ENCODE assay signal across 26 cellular contexts in the genomic region with DNA sequence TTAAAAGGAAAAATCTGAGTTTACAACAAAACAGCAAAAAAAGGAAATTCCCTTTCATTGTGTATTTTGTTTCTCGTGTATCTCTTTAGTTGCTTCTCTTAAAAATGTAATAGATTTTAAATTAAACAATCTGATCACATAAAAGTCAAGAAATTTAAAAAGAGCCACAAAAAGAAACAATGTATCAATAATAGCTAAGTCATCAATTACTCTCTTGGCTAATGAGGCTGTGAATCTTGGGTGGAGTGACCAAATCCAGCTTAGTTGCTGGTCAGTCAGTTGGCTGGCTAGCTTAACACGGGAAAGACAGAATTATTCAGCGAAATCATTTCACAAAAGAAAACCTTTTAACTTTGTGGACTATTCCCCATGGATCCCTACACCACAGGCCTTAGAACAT. TPM values are rescaled to one million over a fixed set of nuclear protein-coding genes. Genes with fewer than 3 reads are reported as not detected.
DNase-seq lines count a peak whose midpoint lies in the region; ATAC-seq, FAIRE-seq and TF ChIP-seq lines count a peak whose summit lies in the region.
"Had no signal": no experiment of that assay in that cellular context is flagged by ENCODE, and none has a peak within 500 bp of the region (broad histone marks: within the 10 kb centered on the region; RNA-seq: fewer than 3 reads in every experiment).

No MANE protein-coding gene starts in this region.

- no peak for TF ChIP-seq CTCF in Loucy (conservative IDR thresholded peaks at IDR 0.05; ENCODE audit: low read length)
- no peak for TF ChIP-seq CTCF in K562 (IDR thresholded peaks at IDR 0.05 in 2 of 3, conservative IDR thresholded peaks at IDR 0.05 in 1 of 3; ENCODE audit: insufficient read depth in 2 of 3, low read depth in 1 of 3, low read length in 3 of 3)
- no peak for TF ChIP-seq CTCF in type B pancreatic cell (conservative IDR thresholded peaks at IDR 0.05)

- TF ChIP-seq RAD21 in K562 (CRISPR knock-in tag; conservative IDR thresholded peaks at IDR 0.05 in 1 of 2, IDR thresholded peaks at IDR 0.05 in 1 of 2) = no peak

- POLR2A ChIA-PET in activated naive CD8-positive, alpha-beta T cell treated with anti-CD3 and anti-CD28 coated beads, Interleukin-2, amount 10 ng/mL, durations not matched to agents 7 days and 5 days (lab: Charles Lee) = no interaction called here
- POLR2A ChIA-PET in K562 (lab: Yijun Ruan, JAX) = interaction anchor here (0.6 kb wide), 2 partner anchors 27 to 176 kb away, joined by 3 read pairs; no protein-coding TSS in a partner anchor

- in situ Hi-C loops in K562 (cut with MboI) = no loop called here

- TF ChIP-seq POLR2A in K562 (conservative IDR thresholded peaks at IDR 0.05) = no peak

- no peaks in the 10 kb centered on the region for H3K9me2 ChIP-seq in Loucy (replicated peaks; ENCODE audit: low read depth, low read length)

- H3K4me1 ChIP-seq in Loucy (ENCODE audit: insufficient read depth, low read length, poor library complexity, severe bottlenecking) = peaks cover 32% of the 10 kb centered on the region
- H3K4me1 ChIP-seq in K562 (replicated peaks in 1 of 2; ENCODE audit: control insufficient read depth in 2 of 2, insufficient read depth in 2 of 2, low read length in 2 of 2) = peaks cover 2 to 17% of the 10 kb centered on the region in 2 experiments; a peak in 4 of 5 replicates

- no peak for FAIRE-seq in K562 (lab: Jason Lieb, UNC)
- FAIRE-seq: colon had no signal

- no peak for TF ChIP-seq EP300 in K562 (IDR thresholded peaks at IDR 0.05; ENCODE audit: low read length)

- no peak overlapping the region for H3K27ac ChIP-seq in K562 (ENCODE audit: extremely low read depth, low read depth, low read length)
- H3K27ac ChIP-seq: adrenal gland, heart right ventricle, Peyer's patch had no signal

- peak overlapping the region; percentile 91 for H3K4me2 ChIP-seq in Loucy (ENCODE audit: low read depth, low read length, poor library complexity, severe bottlenecking)
- H3K4me2 ChIP-seq in K562 (ENCODE audit: insufficient read depth, low read length) = no peak overlapping the region

- no peaks in the 10 kb centered on the region for H3K27me3 Mint-ChIP-seq in activated naive CD8-positive, alpha-beta T cell treated with anti-CD3 and anti-CD28 coated beads, Interleukin-2, amount 10 ng/mL, durations not matched to agents 7 days and 5 days
- no peaks in the 10 kb centered on the region for H3K27me3 Mint-ChIP-seq in activated naive CD8-positive, alpha-beta T cell treated with anti-CD3 and anti-CD28 coated beads, Interleukin-2, amount 50 U/mL, for 24 hours
- H3K27me3 Mint-ChIP-seq in type B pancreatic cell = peaks cover 28% of the 10 kb centered on the region
- H3K27me3 Mint-ChIP-seq: activated CD4-positive, alpha-beta T cell treated with anti-CD3 and anti-CD28 coated beads for 36 hours had no signal

- H3K4me3 Mint-ChIP-seq in activated naive CD8-positive, alpha-beta T cell treated with anti-CD3 and anti-CD28 coated beads, Interleukin-2, amount 10 ng/mL, durations not matched to agents 7 days and 5 days = peak overlapping the region; percentile 11
- H3K4me3 Mint-ChIP-seq in activated naive CD8-positive, alpha-beta T cell treated with anti-CD3 and anti-CD28 coated beads, Interleukin-2, amount 50 U/mL, for 24 hours = no peak overlapping the region
- peak overlapping the region; percentile 21 for H3K4me3 Mint-ChIP-seq in type B pancreatic cell
- H3K4me3 Mint-ChIP-seq: CD14-positive monocyte had no signal

- H4K20me1 ChIP-seq in Loucy (ENCODE audit: insufficient read depth, low read length, poor library complexity, severe bottlenecking) = peaks cover 28% of the 10 kb centered on the region
- H4K20me1 ChIP-seq in K562 (replicated peaks; ENCODE audit: control insufficient read depth, insufficient read depth, low read length) = no peaks in the 10 kb centered on the region

- peaks cover 9% of the 10 kb centered on the region for H3F3A ChIP-seq in Loucy (ENCODE audit: low read depth)

- peaks cover 42% of the 10 kb centered on the region for H3K4me1 Mint-ChIP-seq in activated naive CD8-positive, alpha-beta T cell treated with anti-CD3 and anti-CD28 coated beads, Interleukin-2, amount 10 ng/mL, durations not matched to agents 7 days and 5 days
- peaks cover 65% of the 10 kb centered on the region for H3K4me1 Mint-ChIP-seq in activated naive CD8-positive, alpha-beta T cell treated with anti-CD3 and anti-CD28 coated beads, Interleukin-2, amount 50 U/mL, for 24 hours
- H3K4me1 Mint-ChIP-seq in type B pancreatic cell (ENCODE audit: unreplicated experiment) = peaks cover 15% of the 10 kb centered on the region

- ATAC-seq in activated naive CD8-positive, alpha-beta T cell treated with anti-CD3 and anti-CD28 coated beads, Interleukin-2, amount 10 ng/mL, durations not matched to agents 7 days and 5 days (ENCODE audit: low read depth) = no peak
- no peak for ATAC-seq in activated naive CD8-positive, alpha-beta T cell treated with anti-CD3 and anti-CD28 coated beads, Interleukin-2, amount 50 U/mL, for 24 hours
- ATAC-seq in K562 (no peak), GM21447 (IDR thresholded peaks at IDR 0.05; ENCODE audit: unreplicated experiment) (no peak)
- ATAC-seq: activated CD4-positive, alpha-beta T cell treated with anti-CD3 and anti-CD28 coated beads for 36 hours; heart right ventricle; right cardiac atrium had no signal

- H2AFZ ChIP-seq in Loucy (ENCODE audit: low read length) (no peak overlapping the region), K562 (ENCODE audit: low read depth, low read length) (no peak overlapping the region)

- peaks cover 4% of the 10 kb centered on the region for H3K36me3 Mint-ChIP-seq in activated naive CD8-positive, alpha-beta T cell treated with anti-CD3 and anti-CD28 coated beads, Interleukin-2, amount 10 ng/mL, durations not matched to agents 7 days and 5 days
- peaks cover 3% of the 10 kb centered on the region for H3K36me3 Mint-ChIP-seq in activated naive CD8-positive, alpha-beta T cell treated with anti-CD3 and anti-CD28 coated beads, Interleukin-2, amount 50 U/mL, for 24 hours (ENCODE audit: low read depth)
- no peaks in the 10 kb centered on the region for H3K36me3 Mint-ChIP-seq in type B pancreatic cell

- H3K36me3 ChIP-seq in Loucy (ENCODE audit: insufficient read depth, low read length) (no peaks in the 10 kb centered on the region), K562 (ENCODE audit: control insufficient read depth, insufficient read depth, low read length) (no peaks in the 10 kb centered on the region)
- H3K36me3 ChIP-seq: adrenal gland, heart right ventricle, Peyer's patch had no signal

- H3K9me3 ChIP-seq in Loucy (ENCODE audit: insufficient read depth, low read depth, low read length) (no peaks in the 10 kb centered on the region), K562 (replicated peaks; ENCODE audit: control insufficient read depth, insufficient read depth, low read depth, low read length) (no peaks in the 10 kb centered on the region)
- H3K9me3 ChIP-seq: adrenal gland, heart right ventricle, Peyer's patch had no signal

- CTCF ChIA-PET in K562 (lab: Yijun Ruan, JAX; ENCODE audit: low intra/inter-chr PET ratio) = no interaction called here

- intact Hi-C loops in K562 (cut with micrococcal nuclease) = no loop called here

- WGBS in K562 (ENCODE audit: insufficient coverage, low coverage, missing lambda C conversion rate) = 46% methylated on average over 3 of the region's 3 CpGs

- H3K27ac Mint-ChIP-seq in activated naive CD8-positive, alpha-beta T cell treated with anti-CD3 and anti-CD28 coated beads, Interleukin-2, amount 10 ng/mL, durations not matched to agents 7 days and 5 days = no peak overlapping the region
- no peak overlapping the region for H3K27ac Mint-ChIP-seq in activated naive CD8-positive, alpha-beta T cell treated with anti-CD3 and anti-CD28 coated beads, Interleukin-2, amount 50 U/mL, for 24 hours
- H3K27ac Mint-ChIP-seq in type B pancreatic cell = no peak overlapping the region
- H3K27ac Mint-ChIP-seq: activated T-helper 2 cell treated with anti-CD3 and anti-CD28 coated beads, Interferon-gamma antibody, Interleukin-2, Interleukin-4, amounts not matched to agents 10 μg/mL and 5 μg/mL and 100 μg/mL, durations not matched to agents 14 hours and 24 hours and 36 hours; CD14-positive monocyte had no signal

- H3K9me1 ChIP-seq in K562 (ENCODE audit: control insufficient read depth, insufficient read depth, low read length) = no peaks in the 10 kb centered on the region

- H3K79me2 ChIP-seq in Loucy (ENCODE audit: insufficient read depth, low read length) = peaks cover 64% of the 10 kb centered on the region
- peaks cover 7% of the 10 kb centered on the region; the same call in 2 of the 3 replicates for H3K79me2 ChIP-seq in K562 (ENCODE audit: control insufficient read depth, insufficient read depth, low read length)

- no TSS peak for BruUV-seq in K562 (replicated peaks; lab: Mats Ljungman, UMichigan)

- no peaks in the 10 kb centered on the region for H3K27me3 ChIP-seq in Loucy (ENCODE audit: insufficient read depth, low read length, poor library complexity, severe bottlenecking)
- H3K27me3 ChIP-seq in K562 (ENCODE audit: control insufficient read depth in 2 of 2, insufficient read depth in 2 of 2, low read length in 2 of 2) = no peaks in the 10 kb centered on the region
- H3K27me3 ChIP-seq: adrenal gland, Peyer's patch had no signal

- no peaks in the 10 kb centered on the region for H3K9me3 Mint-ChIP-seq in activated naive CD8-positive, alpha-beta T cell treated with anti-CD3 and anti-CD28 coated beads, Interleukin-2, amount 10 ng/mL, durations not matched to agents 7 days and 5 days
- no peaks in the 10 kb centered on the region for H3K9me3 Mint-ChIP-seq in activated naive CD8-positive, alpha-beta T cell treated with anti-CD3 and anti-CD28 coated beads, Interleukin-2, amount 50 U/mL, for 24 hours
- H3K9me3 Mint-ChIP-seq in type B pancreatic cell = no peaks in the 10 kb centered on the region
- H3K9me3 Mint-ChIP-seq: activated T-helper 2 cell treated with anti-CD3 and anti-CD28 coated beads, Interferon-gamma antibody, Interleukin-2, Interleukin-4, amounts not matched to agents 10 μg/mL and 5 μg/mL and 100 μg/mL, durations not matched to agents 14 hours and 24 hours and 36 hours had no signal

- H3K4me3 ChIP-seq in Loucy (ENCODE audit: low read length, poor library complexity, severe bottlenecking) = peak overlapping the region; percentile 93
- H3K4me3 ChIP-seq in K562 = no peak overlapping the region
- H3K4me3 ChIP-seq: adrenal gland, heart right ventricle, Peyer's patch had no signal

- H3K9ac ChIP-seq in Loucy (ENCODE audit: low read depth, low read length, poor library complexity, severe bottlenecking) (no peak overlapping the region), K562 (ENCODE audit: insufficient read depth in 1 of 2, low read depth in 2 of 2, low read length in 2 of 2) (no peak overlapping the region)

- no peak for DNase-seq in activated naive CD8-positive, alpha-beta T cell treated with anti-CD3 and anti-CD28 coated beads, Interleukin-2, amount 10 ng/mL, durations not matched to agents 7 days and 5 days
- no peak for DNase-seq in activated naive CD8-positive, alpha-beta T cell treated with anti-CD3 and anti-CD28 coated beads, Interleukin-2, amount 50 U/mL, for 24 hours
- DNase-seq in K562 (ENCODE audit: extremely low read depth in 1 of 4, low spot score in 3 of 4) (no peak), type B pancreatic cell (ENCODE audit: extremely low spot score, unreplicated experiment) (no peak), inferior parietal cortex (ENCODE audit: extremely low spot score) (no peak), NCI-H2171 (lab: John Stamatoyannopoulos, UW) (no peak)
- DNase-seq: activated CD4-positive, alpha-beta T cell treated with anti-CD3 and anti-CD28 coated beads for 36 hours; adrenal gland; DMS 273 treated with DMSO at 0.1 percent for 48 hours; effector CD8-positive, alpha-beta T cell; erythroblast; heart right ventricle; KBM-7; mesenchymal stem cell; MM.1S; NCI-H1436; NCI-H510A treated with DMSO at 0.1 percent for 48 hours; Peyer's patch; right cardiac atrium; stimulated activated CD4-positive, alpha-beta T cell treated with anti-CD3 and anti-CD28 coated beads, Interleukin-4, amount 100 ng/mL, for 1 hour; stimulated activated naive CD4-positive, alpha-beta T cell treated with Interleukin-2 at 50 U/mL for 16 hours had no signal

RNA-seq across cellular contexts. Expression of a gene that starts 3.2 kb away (rescaled TPM):
- 10 to 100 TPM; 29.5 to 30.8 TPM for total RNA-seq in activated naive CD8-positive, alpha-beta T cell treated with anti-CD3 and anti-CD28 coated beads, Interleukin-2, amount 10 ng/mL, durations not matched to agents 7 days and 5 days
- 9.9 and 14.6 TPM in 2 replicates for total RNA-seq in K562 (2011; cell fraction: chromatin; rRNA removed; ENCODE audit: low replicate concordance)
- 3.7 and 5.5 TPM in 2 replicates for total RNA-seq in K562 (2011; cell fraction: nucleolus; rRNA removed)
- 5.8 and 6.8 TPM in 2 replicates for total RNA-seq in K562 (2011; cell fraction: nucleoplasm; rRNA removed)
- total RNA-seq in K562 (2014; rRNA removed) = 3.4 and 7.2 TPM in 2 replicates
- total RNA-seq in K562 (2014; rRNA removed; fragmentation: Illumina TruSeq; extraction: Trizol) = 4.9 and 5.2 TPM in 2 replicates
- 4.6 and 5.7 TPM in 2 replicates for total RNA-seq in K562 (2015; rRNA removed; fragmentation: Illumina TruSeq; extraction: Trizol)
- total RNA-seq in K562 (2021) = 5.9 and 6.6 TPM in 2 replicates
- polyA plus RNA-seq in K562 (2011; rRNA removed) = 3.7 and 3.8 TPM in 2 replicates
- polyA plus RNA-seq in K562 (2011; cell fraction: cytosol; rRNA removed) = 1.4 and 3.6 TPM in 2 replicates
- 4.4 and 5.8 TPM in 2 replicates for polyA plus RNA-seq in K562 (2011; cell fraction: nucleus; rRNA removed)
- 3.3 and 3.8 TPM in 2 replicates for polyA plus RNA-seq in K562 (2012)
- 3.2 and 3.3 TPM in 2 replicates for polyA plus RNA-seq in K562 (2014; fragmentation: Illumina TruSeq; extraction: Trizol)
- 1 to 10 TPM in 1 of 2 experiments, under 1 TPM in 1; 0.76 to 1.4 TPM for polyA plus RNA-seq in K562 (2014; fragmentation: Nextera tagmentation; extraction: Ambion mirVana)
- polyA plus RNA-seq in K562 (2014; rRNA removed) = 3.6 and 3.9 TPM in 2 replicates
- polyA minus RNA-seq in K562 (2011; rRNA and poly(A)+ RNA removed) = 11.0 and 11.2 TPM in 2 replicates
- polyA minus RNA-seq in K562 (2011; cell fraction: cytosol; rRNA and poly(A)+ RNA removed) = 4.4 and 7.1 TPM in 2 replicates
- 4.2 and 7.0 TPM in 2 replicates for polyA minus RNA-seq in K562 (2011; cell fraction: nucleus; rRNA and poly(A)+ RNA removed)
- 9.8 and 10.7 TPM in 2 replicates for total RNA-seq in type B pancreatic cell (ENCODE audit: low replicate concordance)
